ENCODE assay signal across 8 cellular contexts in the genomic region with DNA sequence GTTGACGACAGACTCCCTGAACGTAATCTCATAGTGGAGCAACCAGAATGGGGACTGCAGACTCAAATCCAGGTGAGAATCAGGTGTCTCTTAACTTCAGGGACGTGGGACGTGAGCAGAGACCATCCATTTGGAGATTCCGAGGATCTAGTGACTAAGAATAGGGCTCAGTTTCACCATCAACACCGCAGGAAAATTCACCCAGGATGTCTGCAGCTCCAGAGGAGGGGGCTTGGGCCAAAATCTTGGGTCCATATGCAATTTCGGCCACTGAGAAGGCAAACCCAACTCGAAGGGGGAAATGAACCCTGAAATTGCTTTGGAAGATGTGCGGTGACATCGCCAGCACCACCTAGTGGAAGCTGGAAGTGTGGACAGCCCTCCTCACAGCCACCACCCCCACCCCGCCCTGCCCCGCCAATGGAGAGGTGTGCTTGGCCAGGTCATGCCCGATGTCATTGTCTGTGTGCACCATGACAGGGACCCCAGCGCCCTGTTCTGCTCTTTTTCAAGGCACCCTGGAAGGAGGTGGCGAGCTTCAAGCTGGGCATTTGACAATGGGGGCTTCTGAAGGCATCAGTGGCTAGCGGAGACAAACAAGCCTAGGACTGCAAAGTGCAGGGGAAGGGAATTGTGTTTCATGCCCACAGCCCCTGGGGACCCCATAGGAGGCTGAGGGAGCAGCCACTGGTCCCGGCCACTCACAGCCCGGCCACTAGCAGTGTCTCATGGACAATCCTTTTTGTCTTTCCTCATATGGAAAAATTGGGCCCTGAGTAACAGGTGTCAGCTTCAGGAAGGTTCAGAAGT. TPM values are rescaled to one million over a fixed set of nuclear protein-coding genes. Genes with fewer than 3 reads are reported as not detected.
DNase-seq lines count a peak whose midpoint lies in the region; ATAC-seq and TF ChIP-seq lines count a peak whose summit lies in the region.

No MANE protein-coding gene starts in this region.

- H3K36me3 ChIP-seq in naive thymus-derived CD4-positive, alpha-beta T cell (ENCODE audit: control insufficient read depth in 2 of 3, insufficient read depth in 3 of 3, low read length in 3 of 3): peaks cover 0 to 21% (median 6%) of the 10 kb centered on the region in 3 experiments

- POLR2A ChIA-PET in naive thymus-derived CD4-positive, alpha-beta T cell (lab: Charles Lee): interaction anchor here (0.6 to 1.9 kb wide), 7 partner anchors 9 to 125 kb away, joined by 3 to 8 read pairs (median 4); no protein-coding TSS in a partner anchor

- H3K27ac ChIP-seq in naive thymus-derived CD4-positive, alpha-beta T cell (ENCODE audit: low read depth, low read length): no peak overlapping the region

- peak; percentile 80 for TF ChIP-seq CTCF in epithelial cell of esophagus (IDR thresholded peaks at IDR 0.05; ENCODE audit: insufficient read depth, low read depth, low read length, missing control alignments)

- H3K27me3 ChIP-seq in naive thymus-derived CD4-positive, alpha-beta T cell (ENCODE audit: control insufficient read depth in 2 of 2, insufficient read depth in 2 of 2, low read length in 2 of 2): no peaks in the 10 kb centered on the region

- H3K9me3 ChIP-seq in naive thymus-derived CD4-positive, alpha-beta T cell (ENCODE audit: control insufficient read depth in 2 of 3, low read length in 3 of 3): no peaks in the 10 kb centered on the region

- peak overlapping the region; percentile 31 to 88 (median 63) for H3K27ac Mint-ChIP-seq in naive thymus-derived CD4-positive, alpha-beta T cell

- H3K36me3 Mint-ChIP-seq in naive thymus-derived CD4-positive, alpha-beta T cell: peaks cover 7 to 19% (median 8%) of the 10 kb centered on the region in 5 donors

- peaks cover 0 to 16% (median 0%) of the 10 kb centered on the region in 11 donors for H3K9me3 Mint-ChIP-seq in naive thymus-derived CD4-positive, alpha-beta T cell

- CTCF ChIA-PET in naive thymus-derived CD4-positive, alpha-beta T cell (lab: Charles Lee): interaction anchor here (0.7 to 2.2 kb wide), 12 partner anchors 11 to 200 kb away, joined by 3 to 8 read pairs (median 4); a partner anchor contains a TSS

- peaks cover 10 to 16% of the 10 kb centered on the region in 2 donors for H3K4me1 ChIP-seq in naive thymus-derived CD4-positive, alpha-beta T cell (ENCODE audit: control insufficient read depth in 2 of 2, insufficient read depth in 2 of 2, low read length in 2 of 2)

- intact Hi-C loops in naive thymus-derived CD4-positive, alpha-beta T cell (cut with micrococcal nuclease): loop anchor here (1.0 kb wide), 3 partner anchors 9 to 82 kb away; a partner anchor contains a TSS

- peak overlapping the region in 3 of 10 donors; percentile 12 to 51 (median 21) for H3K4me3 Mint-ChIP-seq in naive thymus-derived CD4-positive, alpha-beta T cell

- DNase-seq in SIG-M5 treated with dmso at 0.1 percent for 504 hours (lab: John Stamatoyannopoulos, UW; ENCODE audit: unreplicated experiment): peak; percentile 29
- DNase-seq in SIG-M5 (lab: John Stamatoyannopoulos, UW): no peak
- DNase-seq in NCI-H69 (lab: John Stamatoyannopoulos, UW): peak; percentile 72
- DNase-seq in activated CD8-positive, alpha-beta memory T cell treated with anti-CD3 and anti-CD28 coated beads, Interleukin-2, amount 50 U/mL, for 1 hour (ENCODE audit: extremely low read depth): peak; percentile 18
- DNase-seq in epithelial cell of esophagus (ENCODE audit: low read depth): peak; percentile 73
- DNase-seq in naive thymus-derived CD4-positive, alpha-beta T cell: peak in 8 of 9 donors; percentile 26 to 66 (median 54)
- peak; percentile 73 for DNase-seq in stimulated activated naive CD8-positive, alpha-beta T cell treated with anti-CD3 and anti-CD28 coated beads, Interleukin-15, Interleukin-2, amounts not matched to agents 100 U/mL and 50 U/mL, for 24 hours
- DNase-seq in DMS153 (lab: John Stamatoyannopoulos, UW): no peak

- H3K4me3 ChIP-seq in epithelial cell of esophagus (ENCODE audit: low read length): no peak overlapping the region
- H3K4me3 ChIP-seq in naive thymus-derived CD4-positive, alpha-beta T cell (ENCODE audit: low read length): no peak overlapping the region

- H3K27me3 Mint-ChIP-seq in naive thymus-derived CD4-positive, alpha-beta T cell: no peaks in the 10 kb centered on the region

- peak; percentile 89 for ATAC-seq in naive thymus-derived CD4-positive, alpha-beta T cell
- ATAC-seq in stimulated activated naive CD8-positive, alpha-beta T cell treated with anti-CD3 and anti-CD28 coated beads, Interleukin-15, Interleukin-2, amounts not matched to agents 100 U/mL and 50 U/mL, for 24 hours: peak; percentile 82

- H3K4me1 Mint-ChIP-seq in naive thymus-derived CD4-positive, alpha-beta T cell: peaks cover 9 to 24% (median 15%) of the 10 kb centered on the region in 7 donors

RNA-seq across cellular contexts. Expression of a gene that starts 24.8 kb away (rescaled TPM):
- total RNA-seq in naive thymus-derived CD4-positive, alpha-beta T cell: 10 to 100 TPM in 4 of 5 experiments, 1 to 10 TPM in 1; 8.6 to 91.1 (median 18.4) TPM
- polyA plus RNA-seq in naive thymus-derived CD4-positive, alpha-beta T cell: 10 to 100 TPM in 1 of 2 donors, 1 to 10 TPM in 1; 6.2 to 14.9 TPM

RNA-seq across cellular contexts. Expression of a gene that starts 38.4 kb away (rescaled TPM):
- total RNA-seq in naive thymus-derived CD4-positive, alpha-beta T cell: 100 to 1,000 TPM in 1 of 5 experiments, 10 to 100 TPM in 4; 30.1 to 133 (median 66.9) TPM
- 10 to 100 TPM; 13.4 to 14.9 TPM for polyA plus RNA-seq in naive thymus-derived CD4-positive, alpha-beta T cell

Comparison
In these comparisons a context has a peak if more than half of its experiments do, and no peak if none do; other contexts are left out.
1. DNase-seq: peak in SIG-M5 treated with dmso at 0.1 percent for 504 hours (single experiment), NCI-H69 (single experiment), activated CD8-positive, alpha-beta memory T cell treated with anti-CD3 and anti-CD28 coated beads, Interleukin-2, amount 50 U/mL, for 1 hour (single experiment), epithelial cell of esophagus (single experiment), naive thymus-derived CD4-positive, alpha-beta T cell (8 of 9) and stimulated activated naive CD8-positive, alpha-beta T cell treated with anti-CD3 and anti-CD28 coated beads, Interleukin-15, Interleukin-2, amounts not matched to agents 100 U/mL and 50 U/mL, for 24 hours (single experiment); none in SIG-M5 (single experiment) and DMS153 (single experiment).